ENCODE assay signal across 8 cellular contexts in the genomic region with DNA sequence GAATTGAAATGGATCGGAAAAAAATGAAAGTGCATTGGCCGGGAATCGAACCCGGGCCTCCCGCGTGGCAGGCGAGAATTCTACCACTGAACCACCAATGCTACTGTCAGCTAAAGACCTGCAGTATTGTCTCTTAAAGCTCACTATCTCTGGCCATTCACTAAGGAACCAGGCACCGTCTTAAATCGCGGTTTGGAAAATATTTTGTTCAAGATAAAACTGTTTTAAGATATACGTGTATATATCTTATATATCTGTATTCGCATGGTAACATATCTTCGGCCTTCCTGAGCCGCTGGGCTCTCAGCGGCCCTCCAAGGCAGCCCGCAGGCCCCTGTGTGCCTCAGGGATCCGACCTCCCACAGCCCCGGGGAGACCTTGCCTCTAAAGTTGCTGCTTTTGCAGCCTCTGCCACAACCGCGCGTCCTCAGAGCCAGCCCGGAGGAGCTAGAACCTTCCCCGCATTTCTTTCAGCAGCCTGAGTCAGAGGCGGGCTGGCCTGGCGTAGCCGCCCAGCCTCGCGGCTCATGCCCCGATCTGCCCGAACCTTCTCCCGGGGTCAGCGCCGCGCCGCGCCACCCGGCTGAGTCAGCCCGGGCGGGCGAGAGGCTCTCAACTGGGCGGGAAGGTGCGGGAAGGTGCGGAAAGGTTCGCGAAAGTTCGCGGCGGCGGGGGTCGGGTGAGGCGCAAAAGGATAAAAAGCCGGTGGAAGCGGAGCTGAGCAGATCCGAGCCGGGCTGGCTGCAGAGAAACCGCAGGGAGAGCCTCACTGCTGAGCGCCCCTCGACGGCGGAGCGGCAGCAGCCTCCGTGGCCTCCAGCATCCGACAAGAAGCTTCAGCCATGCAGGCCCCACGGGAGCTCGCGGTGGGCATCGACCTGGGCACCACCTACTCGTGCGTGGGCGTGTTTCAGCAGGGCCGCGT. TPM values are rescaled to one million over a fixed set of nuclear protein-coding genes. Genes with fewer than 3 reads are reported as not detected.
DNase-seq lines count a peak whose midpoint lies in the region; ATAC-seq and TF ChIP-seq lines count a peak whose summit lies in the region.
"Not testable (repeated sequence)": the region's sequence is repeated elsewhere in the genome, so short reads cannot be mapped to it uniquely, and the experiment has no call there.

A gene (plus strand): TSS at position 724 of the 925 bp plus-strand sequence. CDS start 119 bp downstream, at position 843.

- intact Hi-C loops in colonic mucosa (cut with DNase I): loop anchor here (10.0 kb wide), 1 partner anchor 129 kb away; no protein-coding TSS in a partner anchor

- not testable (repeated sequence) for TF ChIP-seq CTCF in colonic mucosa (IDR thresholded peaks at IDR 0.05)

- H3K4me1 ChIP-seq in colonic mucosa: not testable (repeated sequence)

- H3K9ac ChIP-seq in colonic mucosa (ENCODE audit: low read depth in 2 of 2, low read length in 2 of 2): peak within 1 kb of the TSS; percentile 19 to 51

- not testable (repeated sequence) for H3K36me3 ChIP-seq in colonic mucosa

- not testable (repeated sequence) for H3K27me3 ChIP-seq in colonic mucosa

- peak; percentile 81 for DNase-seq in AG08396 (ENCODE audit: low spot score)
- DNase-seq in NCI-H774 (lab: John Stamatoyannopoulos, UW): peak; percentile 66
- DNase-seq in activated CD4-positive, alpha-beta T cell treated with anti-CD3 and anti-CD28 coated beads, Interleukin-2, amount 50 U/mL, for 4 hours: peak; percentile 64 to 67
- peak; percentile 81 for DNase-seq in colonic mucosa
- DNase-seq in kidney glomerular epithelial cell (lab: John Stamatoyannopoulos, UW): peak; percentile 93
- DNase-seq in stimulated activated CD4-positive, alpha-beta T cell treated with anti-CD3 and anti-CD28 coated beads, Interleukin-12 subunit alpha, Interleukin-12 subunit beta, amount 100 ng/mL, for 4 hours: peak; percentile 77

- peak; percentile 70 for ATAC-seq in GM19035 (IDR thresholded peaks at IDR 0.05; ENCODE audit: unreplicated experiment)
- ATAC-seq in HG03521 (IDR thresholded peaks at IDR 0.05; ENCODE audit: unreplicated experiment): peak; percentile 44

- H3K9me3 ChIP-seq in colonic mucosa: not testable (repeated sequence)

- peak within 1 kb of the TSS; percentile 46 for H3K27ac ChIP-seq in colonic mucosa

- peak within 1 kb of the TSS; percentile 55 for H3K4me3 ChIP-seq in colonic mucosa

RNA-seq across cellular contexts. Expression of the gene that starts here (rescaled TPM):
- total RNA-seq in colonic mucosa: 1 to 10 TPM; 1.0 to 3.6 TPM

Comparison
In these comparisons a context has a peak if more than half of its experiments do, and no peak if none do; other contexts are left out.
1. Peak in every context shown above with its lines: DNase-seq, ATAC-seq, H3K4me3 ChIP-seq and H3K27ac ChIP-seq.